In genomic region chr4:3531306-3531886, GRCh38 we compare ENCODE assay signal across 1 cellular context.
TF ChIP-seq lines count a peak whose summit lies in the region.

No MANE protein-coding gene starts in this region.

TF ChIP-seq in GM23338, 12 proteins besides CTCF, POLR2A, EP300 and RAD21 (continued from another document):
- TF ChIP-seq ETS1 (IDR thresholded peaks at IDR 0.05) (no peak), EZH2 (IDR thresholded peaks at IDR 0.05; ENCODE audit: low read depth, unreplicated experiment) (no peak), NANOG (IDR thresholded peaks at IDR 0.05; ENCODE audit: borderline replicate concordance) (no peak), JUNB (IDR thresholded peaks at IDR 0.05; ENCODE audit: unreplicated experiment) (no peak)
TF ChIP-seq in GM23338: peak in this region for 0.
